1 cellular context compared by ENCODE assay signal in the genomic region with DNA sequence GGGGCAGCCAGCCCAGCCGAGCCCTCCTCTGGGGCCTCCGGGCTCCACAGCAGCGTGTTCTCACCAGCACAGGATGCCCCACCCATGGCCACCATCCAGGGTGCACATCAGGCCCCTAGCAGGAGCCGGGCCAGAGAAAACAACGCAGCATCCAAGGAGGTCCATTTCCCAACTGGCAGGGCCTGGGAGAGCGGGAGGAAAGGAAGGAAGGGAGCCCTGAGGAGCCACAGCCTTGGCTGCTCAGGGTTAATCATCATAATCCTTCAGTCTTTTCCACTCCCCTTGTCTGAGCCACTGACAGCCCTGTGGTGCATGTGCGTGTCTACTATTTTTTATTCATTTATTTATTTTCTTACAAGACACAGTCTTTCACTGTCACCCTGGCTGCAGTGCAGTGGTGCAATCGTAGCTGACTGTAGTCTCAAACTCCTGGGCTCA.
TF ChIP-seq lines count a peak whose summit lies in the region.

No MANE protein-coding gene starts in this region.

TF ChIP-seq in K562, 482 proteins besides CTCF, POLR2A, EP300 and RAD21:
- no peak for TF ChIP-seq JUND (IDR thresholded peaks at IDR 0.05; ENCODE audit: borderline replicate concordance, low read depth, low read length)
- no peak for TF ChIP-seq JUND (tag; IDR thresholded peaks at IDR 0.05; ENCODE audit: borderline replicate concordance, low read depth, low read length)
- TF ChIP-seq, protein P1, sequence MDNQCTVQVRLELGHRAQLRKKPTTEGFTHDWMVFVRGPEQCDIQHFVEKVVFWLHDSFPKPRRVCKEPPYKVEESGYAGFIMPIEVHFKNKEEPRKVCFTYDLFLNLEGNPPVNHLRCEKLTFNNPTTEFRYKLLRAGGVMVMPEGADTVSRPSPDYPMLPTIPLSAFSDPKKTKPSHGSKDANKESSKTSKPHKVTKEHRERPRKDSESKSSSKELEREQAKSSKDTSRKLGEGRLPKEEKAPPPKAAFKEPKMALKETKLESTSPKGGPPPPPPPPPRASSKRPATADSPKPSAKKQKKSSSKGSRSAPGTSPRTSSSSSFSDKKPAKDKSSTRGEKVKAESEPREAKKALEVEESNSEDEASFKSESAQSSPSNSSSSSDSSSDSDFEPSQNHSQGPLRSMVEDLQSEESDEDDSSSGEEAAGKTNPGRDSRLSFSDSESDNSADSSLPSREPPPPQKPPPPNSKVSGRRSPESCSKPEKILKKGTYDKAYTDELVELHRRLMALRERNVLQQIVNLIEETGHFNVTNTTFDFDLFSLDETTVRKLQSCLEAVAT (IDR thresholded peaks at IDR 0.05), result no peak
- TF ChIP-seq BDP1 (IDR thresholded peaks at IDR 0.05; ENCODE audit: insufficient read depth, insufficient read length), result no peak
- TF ChIP-seq, protein P2, sequence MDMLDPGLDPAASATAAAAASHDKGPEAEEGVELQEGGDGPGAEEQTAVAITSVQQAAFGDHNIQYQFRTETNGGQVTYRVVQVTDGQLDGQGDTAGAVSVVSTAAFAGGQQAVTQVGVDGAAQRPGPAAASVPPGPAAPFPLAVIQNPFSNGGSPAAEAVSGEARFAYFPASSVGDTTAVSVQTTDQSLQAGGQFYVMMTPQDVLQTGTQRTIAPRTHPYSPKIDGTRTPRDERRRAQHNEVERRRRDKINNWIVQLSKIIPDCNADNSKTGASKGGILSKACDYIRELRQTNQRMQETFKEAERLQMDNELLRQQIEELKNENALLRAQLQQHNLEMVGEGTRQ (CRISPR knock-in tag; IDR thresholded peaks at IDR 0.05), result no peak
- TF ChIP-seq, protein P3, sequence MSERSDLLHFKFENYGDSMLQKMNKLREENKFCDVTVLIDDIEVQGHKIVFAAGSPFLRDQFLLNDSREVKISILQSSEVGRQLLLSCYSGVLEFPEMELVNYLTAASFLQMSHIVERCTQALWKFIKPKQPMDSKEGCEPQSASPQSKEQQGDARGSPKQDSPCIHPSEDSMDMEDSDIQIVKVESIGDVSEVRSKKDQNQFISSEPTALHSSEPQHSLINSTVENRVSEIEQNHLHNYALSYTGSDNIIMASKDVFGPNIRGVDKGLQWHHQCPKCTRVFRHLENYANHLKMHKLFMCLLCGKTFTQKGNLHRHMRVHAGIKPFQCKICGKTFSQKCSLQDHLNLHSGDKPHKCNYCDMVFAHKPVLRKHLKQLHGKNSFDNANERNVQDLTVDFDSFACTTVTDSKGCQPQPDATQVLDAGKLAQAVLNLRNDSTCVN (CRISPR knock-in tag; IDR thresholded peaks at IDR 0.05), result no peak
- TF ChIP-seq, protein P4, sequence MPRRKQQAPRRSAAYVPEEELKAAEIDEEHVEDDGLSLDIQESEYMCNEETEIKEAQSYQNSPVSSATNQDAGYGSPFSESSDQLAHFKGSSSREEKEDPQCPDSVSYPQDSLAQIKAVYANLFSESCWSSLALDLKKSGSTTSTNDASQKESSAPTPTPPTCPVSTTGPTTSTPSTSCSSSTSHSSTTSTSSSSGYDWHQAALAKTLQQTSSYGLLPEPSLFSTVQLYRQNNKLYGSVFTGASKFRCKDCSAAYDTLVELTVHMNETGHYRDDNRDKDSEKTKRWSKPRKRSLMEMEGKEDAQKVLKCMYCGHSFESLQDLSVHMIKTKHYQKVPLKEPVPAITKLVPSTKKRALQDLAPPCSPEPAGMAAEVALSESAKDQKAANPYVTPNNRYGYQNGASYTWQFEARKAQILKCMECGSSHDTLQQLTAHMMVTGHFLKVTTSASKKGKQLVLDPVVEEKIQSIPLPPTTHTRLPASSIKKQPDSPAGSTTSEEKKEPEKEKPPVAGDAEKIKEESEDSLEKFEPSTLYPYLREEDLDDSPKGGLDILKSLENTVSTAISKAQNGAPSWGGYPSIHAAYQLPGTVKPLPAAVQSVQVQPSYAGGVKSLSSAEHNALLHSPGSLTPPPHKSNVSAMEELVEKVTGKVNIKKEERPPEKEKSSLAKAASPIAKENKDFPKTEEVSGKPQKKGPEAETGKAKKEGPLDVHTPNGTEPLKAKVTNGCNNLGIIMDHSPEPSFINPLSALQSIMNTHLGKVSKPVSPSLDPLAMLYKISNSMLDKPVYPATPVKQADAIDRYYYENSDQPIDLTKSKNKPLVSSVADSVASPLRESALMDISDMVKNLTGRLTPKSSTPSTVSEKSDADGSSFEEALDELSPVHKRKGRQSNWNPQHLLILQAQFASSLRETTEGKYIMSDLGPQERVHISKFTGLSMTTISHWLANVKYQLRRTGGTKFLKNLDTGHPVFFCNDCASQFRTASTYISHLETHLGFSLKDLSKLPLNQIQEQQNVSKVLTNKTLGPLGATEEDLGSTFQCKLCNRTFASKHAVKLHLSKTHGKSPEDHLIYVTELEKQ (CRISPR knock-in tag; IDR thresholded peaks at IDR 0.05), result no peak
- no peak for TF ChIP-seq NELFE (IDR thresholded peaks at IDR 0.05; ENCODE audit: insufficient read depth, insufficient read length)
- TF ChIP-seq SIN3A (IDR thresholded peaks at IDR 0.05; ENCODE audit: borderline replicate concordance in 2 of 2, control insufficient read depth in 1 of 2, low read depth in 2 of 2, low read length in 2 of 2), result no peak
- no peak for TF ChIP-seq SAFB (IDR thresholded peaks at IDR 0.05; ENCODE audit: borderline replicate concordance, low read depth, low read length)
- TF ChIP-seq HSF4 (CRISPR knock-in tag; IDR thresholded peaks at IDR 0.05; ENCODE audit: borderline replicate concordance), result no peak
- TF ChIP-seq MIER1 (IDR thresholded peaks at IDR 0.05; ENCODE audit: low read depth), result no peak
- TF ChIP-seq PURB (CRISPR knock-in tag; IDR thresholded peaks at IDR 0.05; ENCODE audit: low read depth), result no peak
- TF ChIP-seq, protein P5, sequence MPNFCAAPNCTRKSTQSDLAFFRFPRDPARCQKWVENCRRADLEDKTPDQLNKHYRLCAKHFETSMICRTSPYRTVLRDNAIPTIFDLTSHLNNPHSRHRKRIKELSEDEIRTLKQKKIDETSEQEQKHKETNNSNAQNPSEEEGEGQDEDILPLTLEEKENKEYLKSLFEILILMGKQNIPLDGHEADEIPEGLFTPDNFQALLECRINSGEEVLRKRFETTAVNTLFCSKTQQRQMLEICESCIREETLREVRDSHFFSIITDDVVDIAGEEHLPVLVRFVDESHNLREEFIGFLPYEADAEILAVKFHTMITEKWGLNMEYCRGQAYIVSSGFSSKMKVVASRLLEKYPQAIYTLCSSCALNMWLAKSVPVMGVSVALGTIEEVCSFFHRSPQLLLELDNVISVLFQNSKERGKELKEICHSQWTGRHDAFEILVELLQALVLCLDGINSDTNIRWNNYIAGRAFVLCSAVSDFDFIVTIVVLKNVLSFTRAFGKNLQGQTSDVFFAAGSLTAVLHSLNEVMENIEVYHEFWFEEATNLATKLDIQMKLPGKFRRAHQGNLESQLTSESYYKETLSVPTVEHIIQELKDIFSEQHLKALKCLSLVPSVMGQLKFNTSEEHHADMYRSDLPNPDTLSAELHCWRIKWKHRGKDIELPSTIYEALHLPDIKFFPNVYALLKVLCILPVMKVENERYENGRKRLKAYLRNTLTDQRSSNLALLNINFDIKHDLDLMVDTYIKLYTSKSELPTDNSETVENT (CRISPR knock-in tag; IDR thresholded peaks at IDR 0.05), result no peak
- no peak for TF ChIP-seq CEBPB (tag; IDR thresholded peaks at IDR 0.05)
- no peak for TF ChIP-seq TCF7 (IDR thresholded peaks at IDR 0.05; ENCODE audit: borderline replicate concordance)
- TF ChIP-seq SMARCB1 (IDR thresholded peaks at IDR 0.05; ENCODE audit: insufficient read length, low read depth), result no peak
- no peak for TF ChIP-seq DIDO1 (tag; IDR thresholded peaks at IDR 0.05; ENCODE audit: low read depth)
- no peak for TF ChIP-seq SREBF2 (CRISPR knock-in tag; IDR thresholded peaks at IDR 0.05)
- TF ChIP-seq ZNF224 (CRISPR knock-in tag; IDR thresholded peaks at IDR 0.05), result no peak
